Comparison of ENCODE assay signal across 15 cellular contexts in the genomic region with DNA sequence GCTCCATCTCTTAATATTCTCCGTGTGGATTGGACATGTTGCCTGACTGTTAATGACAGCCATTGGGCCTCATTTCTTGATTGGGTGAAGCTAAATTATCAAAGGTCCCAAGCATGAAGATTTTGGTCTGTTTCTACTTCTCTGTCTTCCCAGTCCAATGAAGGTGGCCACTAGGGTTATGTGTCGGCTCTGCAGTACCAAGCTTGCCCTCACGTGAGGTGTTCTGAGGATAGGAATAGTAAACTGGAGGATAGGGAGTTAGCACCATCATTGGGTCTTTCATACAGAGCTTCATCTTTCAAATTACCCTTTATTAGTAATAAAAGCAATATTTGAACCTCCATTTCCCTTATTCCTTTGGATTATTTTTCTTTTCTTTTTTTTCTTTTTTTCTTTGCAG. TPM values are rescaled to one million over a fixed set of nuclear protein-coding genes. Genes with fewer than 3 reads are reported as not detected.
DNase-seq lines count a peak whose midpoint lies in the region; ATAC-seq, FAIRE-seq and TF ChIP-seq lines count a peak whose summit lies in the region.
"Had no signal": no experiment of that assay in that cellular context is flagged by ENCODE, and none has a peak within 500 bp of the region (broad histone marks: within the 10 kb centered on the region; RNA-seq: fewer than 3 reads in every experiment).

No MANE protein-coding gene starts in this region.

- POLR2A ChIA-PET in HepG2 (lab: Yijun Ruan, JAX) = no interaction called here

- H3K27ac ChIP-seq in HepG2 (ENCODE audit: extremely low read length, insufficient read depth, low read length) (no peak overlapping the region), right lobe of liver (no peak overlapping the region), endodermal cell (ENCODE audit: low read depth, low read length) (no peak overlapping the region), ovary (no peak overlapping the region)

- no peak for TF ChIP-seq EP300 in HepG2 (IDR thresholded peaks at IDR 0.05; ENCODE audit: low read depth in 2 of 2, low read length in 2 of 2)
- TF ChIP-seq EP300 in HepG2 (CRISPR knock-in tag; IDR thresholded peaks at IDR 0.05; ENCODE audit: borderline replicate concordance) = no peak
- TF ChIP-seq EP300 in ovary (IDR thresholded peaks at IDR 0.05) = no peak

- no peaks in the 10 kb centered on the region for H3K79me2 ChIP-seq in HepG2 (ENCODE audit: insufficient read depth, low read length)

- no peaks in the 10 kb centered on the region for H3K9me3 ChIP-seq in HepG2 (ENCODE audit: low read length)
- no peaks in the 10 kb centered on the region for H3K9me3 ChIP-seq in right lobe of liver
- no peaks in the 10 kb centered on the region for H3K9me3 ChIP-seq in endodermal cell (ENCODE audit: control insufficient read depth, low read length)
- H3K9me3 ChIP-seq in ovary = no peaks in the 10 kb centered on the region

- no peaks in the 10 kb centered on the region for H4K20me1 ChIP-seq in HepG2 (ENCODE audit: insufficient read depth, low read length)

- CTCF ChIA-PET in HepG2 (lab: Yijun Ruan, JAX; ENCODE audit: low intra/inter-chr PET ratio, low total read pairs) = no interaction called here

- WGBS in HepG2 (ENCODE audit: low lambda C conversion rate) = 42% methylated on average over 3 of the region's 3 CpGs
- whole genome bisulfite sequencing in right lobe of liver (ENCODE audit: insufficient coverage, low coverage, low lambda C conversion rate, missing lambda C conversion rate) = 86% methylated on average over 3 of the region's 3 CpGs
- 100% methylated on average over 1 to 3 of the region's 3 CpGs for WGBS in endodermal cell (ENCODE audit: insufficient coverage in 1 of 2, insufficient read length in 1 of 2), 2 experiments
- WGBS in ovary, 3 donors = 96 to 99% (median 96%) methylated on average over 3 of the region's 3 CpGs

- no peak for DNase-seq in HepG2 (ENCODE audit: low spot score)
- DNase-seq in right lobe of liver = no peak
- peak; percentile 22 for DNase-seq in NAMALWA (ENCODE audit: low spot score)
- no peak for DNase-seq in endodermal cell
- no peak for DNase-seq in ovary
- no peak for DNase-seq in D341Med (ENCODE audit: low spot score)
- no peak for DNase-seq in T-helper 9 cell
- DNase-seq: 8988T; ACHN; C1 segment of cervical spinal cord; Calu3; CD4-positive, alpha-beta T cell had no signal

- TF ChIP-seq CTCF in HepG2 (CRISPR knock-in tag; IDR thresholded peaks at IDR 0.05) (no peak), right lobe of liver (IDR thresholded peaks at IDR 0.05) (no peak), endodermal cell (conservative IDR thresholded peaks at IDR 0.05) (peak; percentile 66), ovary (IDR thresholded peaks at IDR 0.05) (no peak)

- no peaks in the 10 kb centered on the region for H3K27me3 ChIP-seq in HepG2 (ENCODE audit: control insufficient read depth in 1 of 2, insufficient read depth in 2 of 2, low read length in 2 of 2)
- H3K27me3 ChIP-seq in right lobe of liver = no peaks in the 10 kb centered on the region
- H3K27me3 ChIP-seq in endodermal cell (ENCODE audit: control insufficient read depth, insufficient read depth, low read length, poor library complexity, severe bottlenecking) = no peaks in the 10 kb centered on the region
- H3K27me3 ChIP-seq in ovary = no peaks in the 10 kb centered on the region

- H3K9me3 Mint-ChIP-seq in endodermal cell = peaks cover 10% of the 10 kb centered on the region
- H3K9me3 Mint-ChIP-seq: CD4-positive, alpha-beta T cell had no signal

- TF ChIP-seq POLR2A in HepG2 (IDR thresholded peaks at IDR 0.05; ENCODE audit: insufficient read depth in 1 of 2, low read depth in 2 of 2, low read length in 2 of 2) (no peak), right lobe of liver (IDR thresholded peaks at IDR 0.05) (no peak), ovary (IDR thresholded peaks at IDR 0.05) (no peak)

- H3K36me3 ChIP-seq in HepG2 (replicated peaks in 1 of 2; ENCODE audit: control insufficient read depth in 1 of 2, insufficient read depth in 2 of 2, low read length in 2 of 2) (no peaks in the 10 kb centered on the region), right lobe of liver (no peaks in the 10 kb centered on the region), endodermal cell (ENCODE audit: control insufficient read depth, insufficient read depth, low read length) (no peaks in the 10 kb centered on the region), ovary (no peaks in the 10 kb centered on the region)

- no peak overlapping the region for H3K4me3 Mint-ChIP-seq in endodermal cell
- H3K4me3 Mint-ChIP-seq: CD4-positive, alpha-beta T cell had no signal

- H3K9ac ChIP-seq in HepG2 (ENCODE audit: insufficient read depth, low read depth, low read length) = no peak overlapping the region
- no peak overlapping the region for H3K9ac ChIP-seq in endodermal cell (ENCODE audit: extremely low read depth, low read length, poor library complexity, severe bottlenecking)

- H3K27ac Mint-ChIP-seq in endodermal cell = no peak overlapping the region
- H3K27ac Mint-ChIP-seq: CD4-positive, alpha-beta T cell had no signal

- no peaks in the 10 kb centered on the region for H3K36me3 Mint-ChIP-seq in endodermal cell (ENCODE audit: low read depth)

- ATAC-seq in HepG2 = peak; percentile 85
- ATAC-seq in right lobe of liver = no peak

- in situ Hi-C loops in HepG2 (cut with HindIII; ENCODE audit: extremely low pct_ligation_motif_present, low pct_unique_long_range_greater_than_20kb) = no loop called here

- BruUV-seq in HepG2 (replicated peaks; lab: Mats Ljungman, UMichigan) = no TSS peak

- H3K4me1 Mint-ChIP-seq in endodermal cell = peaks cover 11% of the 10 kb centered on the region

- no peak overlapping the region for H2AFZ ChIP-seq in HepG2 (ENCODE audit: low read length)

- H3K27me3 Mint-ChIP-seq in endodermal cell (ENCODE audit: insufficient read depth) = no peaks in the 10 kb centered on the region
- H3K27me3 Mint-ChIP-seq: CD4-positive, alpha-beta T cell had no signal

- H3K4me2 ChIP-seq in HepG2 (ENCODE audit: low read depth, low read length) = no peak overlapping the region

- intact Hi-C loops in HepG2 (cut with micrococcal nuclease; ENCODE audit: unreplicated experiment) (no loop called here), right lobe of liver (cut with DNase I) (no loop called here), ovary (cut with DNase I) (no loop called here)

- H3K4me3 ChIP-seq in HepG2 (replicated peaks in 1 of 3; ENCODE audit: insufficient read depth in 1 of 3, low read depth in 2 of 3, low read length in 3 of 3) (no peak overlapping the region), right lobe of liver (no peak overlapping the region), endodermal cell (ENCODE audit: low read length) (no peak overlapping the region), ovary (no peak overlapping the region)
- H3K4me3 ChIP-seq: GM12878 had no signal

- H3K4me1 ChIP-seq in HepG2 (ENCODE audit: insufficient read depth, low read length) (no peaks in the 10 kb centered on the region), right lobe of liver (no peaks in the 10 kb centered on the region), endodermal cell (ENCODE audit: control insufficient read depth, insufficient read depth, low read length) (no peaks in the 10 kb centered on the region), ovary (ENCODE audit: insufficient read depth) (no peaks in the 10 kb centered on the region)

- TF ChIP-seq RAD21 in HepG2 (CRISPR knock-in tag; IDR thresholded peaks at IDR 0.05) = no peak

- no peak for FAIRE-seq in HepG2 (lab: Jason Lieb, UNC)
- FAIRE-seq: GM12878, GM18507, H54 had no signal

TF ChIP-seq in HepG2, 621 proteins besides CTCF, POLR2A, EP300 and RAD21 (continues in another document):
- TF ChIP-seq ZNF326 (CRISPR knock-in tag; IDR thresholded peaks at IDR 0.05; ENCODE audit: borderline replicate concordance) = no peak
- TF ChIP-seq HNRNPK (IDR thresholded peaks at IDR 0.05; ENCODE audit: low read depth, low read length, poor library complexity, severe bottlenecking) = no peak

RNA-seq across cellular contexts. Expression of a gene that starts 21.9 kb away (rescaled TPM):
- 4.8 and 5.2 TPM in 2 replicates for total RNA-seq in HepG2 (2016; rRNA removed; fragmentation: Illumina TruSeq; extraction: Trizol)
- 2.9 and 3.2 TPM in 2 replicates for total RNA-seq in HepG2 (2016; cell fraction: cytosol; rRNA removed; fragmentation: Illumina TruSeq; extraction: Trizol; ENCODE audit: low read depth)
- total RNA-seq in HepG2 (2016; cell fraction: insoluble cytoplasmic fraction; rRNA removed; fragmentation: Illumina TruSeq; extraction: Trizol) = 3.7 and 5.0 TPM in 2 replicates
- total RNA-seq in HepG2 (2016; cell fraction: membrane; rRNA removed; fragmentation: Illumina TruSeq; extraction: Trizol) = 4.3 and 5.1 TPM in 2 replicates
- total RNA-seq in HepG2 (2016; cell fraction: nucleus; rRNA removed; fragmentation: Illumina TruSeq; extraction: Trizol) = 11.2 and 11.5 TPM in 2 replicates
- polyA plus RNA-seq in HepG2 (2011; rRNA removed) = 4.5 and 4.7 TPM in 2 replicates
- polyA plus RNA-seq in HepG2 (2011; cell fraction: cytosol; rRNA removed) = 1.5 and 2.1 TPM in 2 replicates
- polyA plus RNA-seq in HepG2 (2011; cell fraction: nucleus; rRNA removed) = 8.0 and 8.8 TPM in 2 replicates
- polyA plus RNA-seq in HepG2 (2012) = 4.7 and 5.0 TPM in 2 replicates
- polyA plus RNA-seq in HepG2 (2016; cell fraction: cytosol; fragmentation: Illumina TruSeq; extraction: Trizol; ENCODE audit: low read depth) = 1.6 and 1.7 TPM in 2 replicates
- polyA plus RNA-seq in HepG2 (2016; cell fraction: insoluble cytoplasmic fraction; fragmentation: Illumina TruSeq; extraction: Trizol; ENCODE audit: low read depth) = 8.0 and 8.4 TPM in 2 replicates
- polyA plus RNA-seq in HepG2 (2016; cell fraction: membrane; fragmentation: Illumina TruSeq; extraction: Trizol; ENCODE audit: low read depth) = 4.5 and 4.7 TPM in 2 replicates
- polyA plus RNA-seq in HepG2 (2016; cell fraction: nucleus; fragmentation: Illumina TruSeq; extraction: Trizol; ENCODE audit: insufficient read depth, low read depth) = 9.3 and 10.0 TPM in 2 replicates
- polyA minus RNA-seq in HepG2 (2011; rRNA and poly(A)+ RNA removed; ENCODE audit: low replicate concordance) = 11.8 and 42.9 TPM in 2 replicates
- 2.5 and 3.4 TPM in 2 replicates for polyA minus RNA-seq in HepG2 (2011; cell fraction: cytosol; rRNA and poly(A)+ RNA removed)
- polyA minus RNA-seq in HepG2 (2011; cell fraction: nucleus; rRNA and poly(A)+ RNA removed) = 24.3 and 27.0 TPM in 2 replicates
- 1 to 10 TPM; 1.0 to 4.9 (median 2.1) TPM for total RNA-seq in right lobe of liver
- total RNA-seq in endodermal cell = 100 to 1,000 TPM in 1 of 2 donors, 10 to 100 TPM in 1; 56.0 to 101 TPM
- 24.8 TPM for polyA plus RNA-seq in endodermal cell (2013, experiment 1 of 2)
- 21.9 TPM for polyA plus RNA-seq in endodermal cell (2013, experiment 2 of 2)
- total RNA-seq in ovary = 10 to 100 TPM; 53.4 to 75.5 (median 63.6) TPM
- polyA plus RNA-seq in ovary = 10 to 100 TPM; 19.4 to 33.7 TPM

Comparison
In these comparisons a context has a peak if more than half of its experiments do, and no peak if none do; other contexts are left out.
1. RNA of a gene that starts 21.9 kb away (total RNA-seq): 56.0 to 101 TPM in endodermal cell and 53.4 to 75.5 TPM in ovary; 2.9 to 11.5 TPM in HepG2 and 1.0 to 4.9 TPM in right lobe of liver; every median in the first group is over 4 times any median in the second.